Comparison of ENCODE assay signal across 21 cellular contexts in the genomic region with DNA sequence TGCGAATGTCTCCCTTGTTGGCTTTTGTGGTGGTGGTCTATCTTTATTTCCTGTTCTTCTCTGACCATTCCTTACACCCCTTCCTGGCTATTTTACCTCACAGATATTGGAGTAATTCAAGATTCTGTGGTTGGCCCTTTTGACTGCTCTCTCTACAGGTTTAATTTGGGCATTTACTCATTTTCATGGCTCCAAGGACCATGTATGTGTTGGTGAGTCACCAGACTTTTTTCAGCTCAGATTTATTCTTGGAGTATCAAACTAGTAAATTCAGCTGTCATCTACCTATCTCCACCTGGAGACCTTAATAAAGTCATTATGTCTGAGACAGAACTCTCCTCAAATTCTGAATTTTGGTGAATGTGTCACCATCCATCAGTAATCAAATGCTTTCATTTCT.
"Had no signal": no experiment of that assay in that cellular context is flagged by ENCODE, and none has a peak within 500 bp of the region (broad histone marks: within the 10 kb centered on the region; RNA-seq: fewer than 3 reads in every experiment).

No MANE protein-coding gene starts in this region.

- H3K27ac ChIP-seq: SJSA1, SK-N-MC had no signal

- H3K4me1 ChIP-seq: SJSA1 had no signal

- H3K4me3 ChIP-seq: SJSA1, SK-N-MC had no signal

- H3K9me3 ChIP-seq: SJSA1 had no signal

- DNase-seq: IMR-90, Karpas-422, KG1, MM.1S, NCI-H1092 treated with DMSO at 0.1 percent for 48 hours, NCI-H1436, NCI-H187, NCI-H2029, NCI-H2081 treated with DMSO at 0.1 percent for 48 hours, NCI-H2171, NCI-H226, NCI-H446, NCI-H510A, NCI-H524 treated with DMSO at 0.1 percent for 48 hours, NCI-H69, NCI-H774, Right ventricle myocardium superior, RPMI8226, SIG-M5 had no signal

- H3K27me3 ChIP-seq: SJSA1 had no signal
